9 cellular contexts compared by ENCODE assay signal in the genomic region with DNA sequence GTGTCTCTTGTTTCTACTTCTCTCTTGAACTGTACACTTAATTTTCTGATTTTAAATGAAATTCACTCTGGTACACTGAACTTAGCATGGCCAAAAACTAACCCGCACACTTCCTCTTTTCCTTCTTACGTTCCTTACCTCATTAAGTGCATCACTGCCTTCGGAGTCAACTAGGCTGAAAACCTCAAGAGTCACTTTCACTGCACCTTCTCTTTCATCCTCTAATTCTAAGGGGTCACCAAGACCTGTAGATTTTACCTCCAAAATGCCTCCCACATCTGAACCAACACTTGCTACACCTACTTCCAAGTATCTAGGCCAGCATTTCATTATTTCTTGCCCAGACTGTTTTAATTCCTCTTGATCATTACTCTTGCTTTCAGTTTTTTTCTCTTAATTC. TPM values are rescaled to one million over a fixed set of nuclear protein-coding genes. Genes with fewer than 3 reads are reported as not detected.
DNase-seq lines count a peak whose midpoint lies in the region; ATAC-seq lines count a peak whose summit lies in the region.
"Had no signal": no experiment of that assay in that cellular context is flagged by ENCODE, and none has a peak within 500 bp of the region (broad histone marks: within the 10 kb centered on the region; RNA-seq: fewer than 3 reads in every experiment).

No MANE protein-coding gene starts in this region.

- no peaks in the 10 kb centered on the region for H3K27me3 Mint-ChIP-seq in naive thymus-derived CD8-positive, alpha-beta T cell

- no peak overlapping the region for H3K4me3 Mint-ChIP-seq in naive thymus-derived CD8-positive, alpha-beta T cell

- ATAC-seq in GM18867 (IDR thresholded peaks at IDR 0.05; ENCODE audit: unreplicated experiment) = peak; percentile 58
- peak; percentile 61 for ATAC-seq in GM21825 (IDR thresholded peaks at IDR 0.05; ENCODE audit: unreplicated experiment)
- ATAC-seq in HG03469 (IDR thresholded peaks at IDR 0.05; ENCODE audit: unreplicated experiment) = peak; percentile 76
- ATAC-seq in naive thymus-derived CD8-positive, alpha-beta T cell = peak; percentile 41 to 71
- ATAC-seq: Panc1 had no signal

- DNase-seq in naive thymus-derived CD8-positive, alpha-beta T cell = peak in 4 of 10 donors; percentile 14 to 34 (median 16)
- no peak for DNase-seq in activated CD4-positive, alpha-beta T cell treated with anti-CD3 and anti-CD28 coated beads for 4 hours
- no peak for DNase-seq in NCI-H774 (lab: John Stamatoyannopoulos, UW)
- DNase-seq in cerebellar nuclear complex (lab: John Stamatoyannopoulos, UW) = no peak
- DNase-seq in NCI-H446 (lab: John Stamatoyannopoulos, UW) = no peak

- H3K36me3 Mint-ChIP-seq in naive thymus-derived CD8-positive, alpha-beta T cell = peaks cover 0 to 55% (median 20%) of the 10 kb centered on the region in 3 donors

- POLR2A ChIA-PET in naive thymus-derived CD8-positive, alpha-beta T cell (lab: Charles Lee) = interaction anchor here (1.1 kb wide), 1 partner anchor 168 kb away, joined by 4 read pairs; no protein-coding TSS in a partner anchor

- peaks cover 29 to 61% (median 48%) of the 10 kb centered on the region in 4 donors for H3K4me1 Mint-ChIP-seq in naive thymus-derived CD8-positive, alpha-beta T cell

- no peaks in the 10 kb centered on the region for H3K9me3 Mint-ChIP-seq in naive thymus-derived CD8-positive, alpha-beta T cell

- no peak overlapping the region for H3K27ac Mint-ChIP-seq in naive thymus-derived CD8-positive, alpha-beta T cell

RNA-seq across cellular contexts. Expression of a gene that starts 6.6 kb away (rescaled TPM):
- 100 to 1,000 TPM; 106 to 108 TPM for total RNA-seq in naive thymus-derived CD8-positive, alpha-beta T cell
- 10 to 100 TPM; 32.1 to 36.6 (median 34.2) TPM for polyA plus RNA-seq in naive thymus-derived CD8-positive, alpha-beta T cell
